Comparison of ENCODE assay signal across 18 cellular contexts in genomic region chr10:125003901-125004467, GRCh38.
DNase-seq lines count a peak whose midpoint lies in the region; ATAC-seq and TF ChIP-seq lines count a peak whose summit lies in the region.
"Had no signal": no experiment of that assay in that cellular context is flagged by ENCODE, and none has a peak within 500 bp of the region (broad histone marks: within the 10 kb centered on the region; RNA-seq: fewer than 3 reads in every experiment).

No MANE protein-coding gene starts in this region.

- POLR2A ChIA-PET in MCF 10A (lab: Yijun Ruan, JAX), result no interaction called here
- POLR2A ChIA-PET in activated B cell treated with CpG ODN at 0.5 μM for 24 hours (lab: Charles Lee), result no interaction called here

- H3K36me3 ChIP-seq in breast epithelium, result no peaks in the 10 kb centered on the region
- H3K36me3 ChIP-seq in lower lobe of right lung, result peaks cover 70% of the 10 kb centered on the region
- peaks cover 5 to 35% (median 17%) of the 10 kb centered on the region in 3 donors for H3K36me3 ChIP-seq in tibial artery

- H3K4me3 Mint-ChIP-seq in MCF 10A (ENCODE audit: unreplicated experiment) (no peak overlapping the region), activated B cell treated with CpG ODN at 0.5 μM for 24 hours (no peak overlapping the region)
- H3K4me3 Mint-ChIP-seq: activated naive CD8-positive, alpha-beta T cell; CD4-positive, CD25-positive, alpha-beta regulatory T cell had no signal

- H3K27ac ChIP-seq in breast epithelium, result no peak overlapping the region
- no peak overlapping the region for H3K27ac ChIP-seq in lower lobe of right lung
- H3K27ac ChIP-seq in tibial artery, result peak overlapping the region; percentile 18
- H3K27ac ChIP-seq: brain microvascular endothelial cell, HL-60 had no signal

- no peak for ATAC-seq in activated B cell treated with CpG ODN at 0.5 μM for 24 hours (ENCODE audit: low read depth)
- no peak for ATAC-seq in lower lobe of right lung
- ATAC-seq in GM18868 (IDR thresholded peaks at IDR 0.05; ENCODE audit: unreplicated experiment), result no peak
- ATAC-seq in HG03571 (IDR thresholded peaks at IDR 0.05; ENCODE audit: unreplicated experiment), result no peak

- H3K9me3 Mint-ChIP-seq in MCF 10A (ENCODE audit: unreplicated experiment) (no peaks in the 10 kb centered on the region), activated B cell treated with CpG ODN at 0.5 μM for 24 hours (no peaks in the 10 kb centered on the region)
- H3K9me3 Mint-ChIP-seq: CD4-positive, CD25-positive, alpha-beta regulatory T cell had no signal

- intact Hi-C loops in breast epithelium (cut with DNase I; ENCODE audit: low total_unique reads) (no loop called here), MCF 10A (cut with micrococcal nuclease) (no loop called here), activated B cell treated with CpG ODN at 0.5 μM for 24 hours (cut with micrococcal nuclease) (no loop called here), lower lobe of right lung (cut with DNase I) (no loop called here), tibial artery (cut with DNase I; ENCODE audit: low total_unique reads) (loop anchor here (5.0 to 10.0 kb wide), 2 partner anchors 58 to 151 kb away; no protein-coding TSS in a partner anchor)

- no peaks in the 10 kb centered on the region for H3K27me3 Mint-ChIP-seq in MCF 10A (ENCODE audit: insufficient read depth, unreplicated experiment)
- peaks cover 2% of the 10 kb centered on the region for H3K27me3 Mint-ChIP-seq in activated B cell treated with CpG ODN at 0.5 μM for 24 hours
- H3K27me3 Mint-ChIP-seq: activated naive CD8-positive, alpha-beta T cell; CD4-positive, CD25-positive, alpha-beta regulatory T cell had no signal

- H3K27me3 ChIP-seq in breast epithelium (no peaks in the 10 kb centered on the region), lower lobe of right lung (ENCODE audit: low read depth) (no peaks in the 10 kb centered on the region), tibial artery (no peaks in the 10 kb centered on the region)
- H3K27me3 ChIP-seq: brain microvascular endothelial cell had no signal

- TF ChIP-seq POLR2A in breast epithelium (IDR thresholded peaks at IDR 0.05), result no peak

- H3K9me3 ChIP-seq in breast epithelium (no peaks in the 10 kb centered on the region), lower lobe of right lung (no peaks in the 10 kb centered on the region), tibial artery (no peaks in the 10 kb centered on the region)

- H3K27ac Mint-ChIP-seq in MCF 10A (ENCODE audit: low read depth, unreplicated experiment) (no peak overlapping the region), activated B cell treated with CpG ODN at 0.5 μM for 24 hours (no peak overlapping the region)
- H3K27ac Mint-ChIP-seq: activated naive CD8-positive, alpha-beta T cell; CD4-positive, CD25-positive, alpha-beta regulatory T cell had no signal

- TF ChIP-seq CTCF in breast epithelium (IDR thresholded peaks at IDR 0.05), result no peak
- TF ChIP-seq CTCF in MCF 10A (IDR thresholded peaks at IDR 0.05; ENCODE audit: unreplicated experiment), result no peak
- no peak for TF ChIP-seq CTCF in activated B cell treated with CpG ODN at 0.5 μM for 24 hours (IDR thresholded peaks at IDR 0.05)
- no peak for TF ChIP-seq CTCF in lower lobe of right lung (IDR thresholded peaks at IDR 0.05)
- no peak for TF ChIP-seq CTCF in tibial artery (IDR thresholded peaks at IDR 0.05)

- H3K36me3 Mint-ChIP-seq in MCF 10A (ENCODE audit: insufficient read depth, unreplicated experiment) (peaks cover 64% of the 10 kb centered on the region), activated B cell treated with CpG ODN at 0.5 μM for 24 hours (ENCODE audit: low read depth) (no peaks in the 10 kb centered on the region)
- H3K36me3 Mint-ChIP-seq: activated naive CD8-positive, alpha-beta T cell; CD4-positive, CD25-positive, alpha-beta regulatory T cell had no signal

- H3K4me1 ChIP-seq in breast epithelium (peaks cover 12 to 38% of the 10 kb centered on the region in 2 donors), lower lobe of right lung (peaks cover 47% of the 10 kb centered on the region), tibial artery (peaks cover 0 to 91% (median 71%) of the 10 kb centered on the region in 4 donors)

- H3K4me3 ChIP-seq in breast epithelium (no peak overlapping the region), lower lobe of right lung (no peak overlapping the region), tibial artery (no peak overlapping the region)
- H3K4me3 ChIP-seq: smooth muscle cell had no signal

- peak; percentile 13 to 25 for DNase-seq in breast epithelium (ENCODE audit: low spot score in 2 of 2)
- no peak for DNase-seq in MCF 10A (ENCODE audit: unreplicated experiment)
- peak; percentile 9 for DNase-seq in activated B cell treated with CpG ODN at 0.5 μM for 24 hours
- DNase-seq in lower lobe of right lung, result peak; percentile 28
- DNase-seq in tibial artery, result peak; percentile 9 to 63
- DNase-seq in DMS114 treated with DMSO at 0.1 percent for 48 hours (lab: John Stamatoyannopoulos, UW; ENCODE audit: unreplicated experiment), result no peak
- DNase-seq: activated CD4-positive, alpha-beta T cell treated with anti-CD3 and anti-CD28 coated beads, Interleukin-2, amount 50 U/mL, for 1 hour; activated T-cell treated with anti-CD3 and anti-CD28 coated beads, Interleukin-2, amount 50 U/mL, for 1 hour; brain microvascular endothelial cell; CD4-positive, CD25-positive, alpha-beta regulatory T cell; HCEC 1CT; NCI-H2029; RPMI8226 had no signal

- CTCF ChIA-PET in MCF 10A (lab: Yijun Ruan, JAX), result interaction anchor here (0.6 kb wide), 1 partner anchor 349 kb away, joined by 3 read pairs; no protein-coding TSS in a partner anchor
- CTCF ChIA-PET in activated B cell treated with CpG ODN at 0.5 μM for 24 hours (lab: Charles Lee), result no interaction called here

- BruUV-seq in MCF 10A (replicated peaks; lab: Mats Ljungman, UMichigan), result no TSS peak

- no peaks in the 10 kb centered on the region for H3K4me1 Mint-ChIP-seq in MCF 10A (ENCODE audit: insufficient read depth, unreplicated experiment)
- H3K4me1 Mint-ChIP-seq in activated B cell treated with CpG ODN at 0.5 μM for 24 hours, result no peaks in the 10 kb centered on the region
- H3K4me1 Mint-ChIP-seq: CD4-positive, CD25-positive, alpha-beta regulatory T cell had no signal

Comparison
In these comparisons a context has a peak if more than half of its experiments do, and no peak if none do; other contexts are left out.
1. DNase-seq: peak in breast epithelium (2 of 2), activated B cell treated with CpG ODN at 0.5 μM for 24 hours (single experiment), lower lobe of right lung (single experiment) and tibial artery (2 of 2); none in MCF 10A (single experiment) and DMS114 treated with DMSO at 0.1 percent for 48 hours (single experiment).
2. H3K27ac ChIP-seq: peak in tibial artery (2 of 2); none in breast epithelium (0 of 2) and lower lobe of right lung (single experiment).